ENCODE assay signal across 16 cellular contexts in genomic region chr3:127459205-127459604, GRCh38.
"Had no signal": no experiment of that assay in that cellular context is flagged by ENCODE, and none has a peak within 500 bp of the region (broad histone marks: within the 10 kb centered on the region; RNA-seq: fewer than 3 reads in every experiment).

No MANE protein-coding gene starts in this region.

- H3K4me3 ChIP-seq: dorsolateral prefrontal cortex, esophagus muscularis mucosa, gastrocnemius medialis, left ventricle myocardium inferior, lower lobe of right lung, ovary had no signal

- H3K36me3 Mint-ChIP-seq: memory B cell, mesothelial cell of epicardium had no signal

- H3K9me3 Mint-ChIP-seq: memory B cell, mesothelial cell of epicardium, nephron had no signal

- H3K27me3 ChIP-seq: ovary had no signal

- H3K27ac Mint-ChIP-seq: memory B cell, mesothelial cell of epicardium, nephron, progenitor cell of endocrine pancreas had no signal

- H3K4me3 Mint-ChIP-seq: memory B cell, mesothelial cell of epicardium had no signal

- H3K36me3 ChIP-seq: esophagus muscularis mucosa, gastrocnemius medialis, left ventricle myocardium inferior, lower lobe of right lung, ovary had no signal

- DNase-seq: central memory CD4-positive, alpha-beta T cell; cortex of kidney; effector CD8-positive, alpha-beta T cell; gastrocnemius medialis; left ventricle myocardium inferior; lower lobe of right lung; stimulated activated naive CD4-positive, alpha-beta T cell treated with Interleukin-2 at 50 U/mL for 16 hours had no signal

- ATAC-seq: gastrocnemius medialis, lower lobe of right lung, sciatic nerve had no signal

- H3K9me3 ChIP-seq: esophagus muscularis mucosa, gastrocnemius medialis, left ventricle myocardium inferior, lower lobe of right lung, ovary had no signal

- H3K27ac ChIP-seq: epithelial cell of prostate, esophagus muscularis mucosa, gastrocnemius medialis, left ventricle myocardium inferior, lower lobe of right lung, ovary had no signal
